15 cellular contexts compared by ENCODE assay signal in genomic region chr14:92153581-92153980, GRCh38.
"Had no signal": no experiment of that assay in that cellular context is flagged by ENCODE, and none has a peak within 500 bp of the region (broad histone marks: within the 10 kb centered on the region; RNA-seq: fewer than 3 reads in every experiment).

No MANE protein-coding gene starts in this region.

- H3K4me3 ChIP-seq: heart right ventricle, left ventricle myocardium inferior, psoas muscle, spleen had no signal

- H3K4me3 Mint-ChIP-seq: activated naive CD8-positive, alpha-beta T cell treated with anti-CD3 and anti-CD28 coated beads, Interleukin-2, amount 10 ng/mL, durations not matched to agents 7 days and 5 days; activated T-cell treated with anti-CD3 and anti-CD28 coated beads, Interleukin-2, amount 50 U/mL, for 24 hours; nephron; stimulated activated memory B cell treated with anti-CD40 and anti-IgM and Interleukin-4, amounts not matched to agents 10 μg/mL and 1 μg/mL and 100 μg/mL, for 72 hours; type B pancreatic cell had no signal

- H3K27me3 ChIP-seq: heart right ventricle, spleen had no signal

- H3K27ac Mint-ChIP-seq: activated naive CD8-positive, alpha-beta T cell treated with anti-CD3 and anti-CD28 coated beads, Interleukin-2, amount 10 ng/mL, durations not matched to agents 7 days and 5 days; nephron; stimulated activated memory B cell treated with anti-CD40 and anti-IgM and Interleukin-4, amounts not matched to agents 10 μg/mL and 1 μg/mL and 100 μg/mL, for 72 hours; type B pancreatic cell had no signal

- ATAC-seq: heart right ventricle; psoas muscle; sciatic nerve; stimulated activated memory B cell treated with anti-CD40 and anti-IgM and Interleukin-4, amounts not matched to agents 10 μg/mL and 1 μg/mL and 100 μg/mL, for 72 hours had no signal

- H3K27ac ChIP-seq: heart right ventricle, left ventricle myocardium inferior, psoas muscle, spleen had no signal

- DNase-seq: activated gamma-delta T cell treated with Interleukin-2 at 50 U/mL for 16 hours; activated naive CD8-positive, alpha-beta T cell treated with anti-CD3 and anti-CD28 coated beads, Interleukin-2, amount 10 ng/mL, durations not matched to agents 7 days and 5 days; activated T-cell treated with anti-CD3 and anti-CD28 coated beads, Interleukin-2, amount 50 U/mL, for 24 hours; heart right ventricle; islet precursor cell; left ventricle myocardium inferior; mesendoderm; occipital lobe; psoas muscle; spleen; stimulated activated CD4-positive, alpha-beta T cell treated with anti-CD3 and anti-CD28 coated beads, Interleukin-1b, Interleukin-23, amount 100 ng/mL, for 48 hours had no signal

- H3K4me1 Mint-ChIP-seq: nephron had no signal

- H3K4me1 ChIP-seq: heart right ventricle, left ventricle myocardium inferior, psoas muscle, spleen had no signal

- H3K9me3 ChIP-seq: heart right ventricle, left ventricle myocardium inferior, psoas muscle, spleen had no signal

- H3K9me3 Mint-ChIP-seq: activated naive CD8-positive, alpha-beta T cell treated with anti-CD3 and anti-CD28 coated beads, Interleukin-2, amount 10 ng/mL, durations not matched to agents 7 days and 5 days; activated T-cell treated with anti-CD3 and anti-CD28 coated beads, Interleukin-2, amount 50 U/mL, for 24 hours; nephron; stimulated activated memory B cell treated with anti-CD40 and anti-IgM and Interleukin-4, amounts not matched to agents 10 μg/mL and 1 μg/mL and 100 μg/mL, for 72 hours; type B pancreatic cell had no signal

- H3K27me3 Mint-ChIP-seq: activated naive CD8-positive, alpha-beta T cell treated with anti-CD3 and anti-CD28 coated beads, Interleukin-2, amount 10 ng/mL, durations not matched to agents 7 days and 5 days; activated T-cell treated with anti-CD3 and anti-CD28 coated beads, Interleukin-2, amount 50 U/mL, for 24 hours; stimulated activated memory B cell treated with anti-CD40 and anti-IgM and Interleukin-4, amounts not matched to agents 10 μg/mL and 1 μg/mL and 100 μg/mL, for 72 hours; type B pancreatic cell had no signal
